8 cellular contexts compared by ENCODE assay signal in the genomic region with DNA sequence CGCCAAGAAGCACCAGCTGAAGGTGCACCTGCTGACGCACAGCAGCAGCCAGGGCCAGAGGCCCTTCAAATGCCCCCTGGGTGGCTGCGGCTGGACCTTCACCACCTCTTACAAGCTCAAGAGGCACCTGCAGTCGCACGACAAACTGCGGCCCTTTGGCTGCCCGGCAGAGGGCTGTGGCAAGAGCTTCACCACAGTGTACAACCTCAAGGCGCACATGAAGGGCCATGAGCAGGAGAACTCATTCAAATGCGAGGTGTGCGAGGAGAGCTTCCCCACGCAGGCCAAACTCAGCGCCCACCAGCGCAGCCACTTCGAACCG. TPM values are rescaled to one million over a fixed set of nuclear protein-coding genes. Genes with fewer than 3 reads are reported as not detected.
DNase-seq lines count a peak whose midpoint lies in the region; ATAC-seq and TF ChIP-seq lines count a peak whose summit lies in the region.
"Not testable (repeated sequence)": the region's sequence is repeated elsewhere in the genome, so short reads cannot be mapped to it uniquely, and the experiment has no call there.

No MANE protein-coding gene starts in this region.

- not testable (repeated sequence) for H3K36me3 ChIP-seq in iPS-20b (ENCODE audit: insufficient read depth, low read depth, low read length); psoas muscle (ENCODE audit: insufficient read depth in 1 of 2, low read depth in 1 of 2)

- peak overlapping the region; percentile 45; the same call in 1 of the 2 replicates for H3K9ac ChIP-seq in iPS-20b (ENCODE audit: low read depth, low read length)

- POLR2A ChIA-PET in AG04449 (lab: Yijun Ruan, JAX) = not testable (repeated sequence)

- peak; percentile 5 for TF ChIP-seq CTCF in AG04449 (IDR thresholded peaks at IDR 0.05; ENCODE audit: insufficient read depth, low read length, missing control alignments)
- TF ChIP-seq CTCF in cardiac fibroblast (IDR thresholded peaks at IDR 0.05; ENCODE audit: low read depth, low read length) = peak; percentile 5
- TF ChIP-seq CTCF in psoas muscle (IDR thresholded peaks at IDR 0.05) = not testable (repeated sequence)

- ATAC-seq in GM18867 (IDR thresholded peaks at IDR 0.05; ENCODE audit: unreplicated experiment) = peak; percentile 43
- ATAC-seq in HG02884 (IDR thresholded peaks at IDR 0.05; ENCODE audit: unreplicated experiment) = peak; percentile 10
- ATAC-seq in psoas muscle = peak in 3 of 4 donors; percentile 65 to 75 (median 67)

- H3K4me3 ChIP-seq in AG04449 (ENCODE audit: low read depth, low read length) (peak overlapping the region; percentile 53), cardiac fibroblast (replicated peaks in 1 of 2; ENCODE audit: low read depth in 2 of 2, low read length in 2 of 2) (peak overlapping the region; percentile 35 to 50), iPS-20b (ENCODE audit: low read length) (peak overlapping the region; percentile 67; the same call in 1 of the 2 replicates), psoas muscle (peak overlapping the region; percentile 72)

- DNase-seq in AG04449 (ENCODE audit: low read depth, low spot score); psoas muscle: not testable (repeated sequence)
- DNase-seq in NCI-H1092 treated with DMSO at 0.1 percent for 48 hours (lab: John Stamatoyannopoulos, UW) = peak; percentile 60
- peak; percentile 23 for DNase-seq in T1000 (lab: John Stamatoyannopoulos, UW)
- peak in 1 of 2 donors; percentile 49 for DNase-seq in cardiac fibroblast (ENCODE audit: low read depth in 2 of 2)

- H3K9me3 ChIP-seq in iPS-20b (ENCODE audit: insufficient read depth, low read depth, low read length); psoas muscle: not testable (repeated sequence)

- not testable (repeated sequence) for H3K27me3 ChIP-seq in iPS-20b (ENCODE audit: insufficient read depth, low read length); psoas muscle (ENCODE audit: insufficient read depth in 3 of 3, low read length in 2 of 3)

- intact Hi-C loops in psoas muscle (cut with DNase I) = loop anchor here in 1 of 2 donors (10.0 kb wide), 1 partner anchor 312 kb away; no protein-coding TSS in a partner anchor

- CTCF ChIA-PET in AG04449 (lab: Yijun Ruan, JAX) = interaction anchor here (0.6 kb wide), 1 partner anchor 19 kb away, joined by 3 read pairs; no protein-coding TSS in a partner anchor

- H3K27ac ChIP-seq in iPS-20b (ENCODE audit: low read length) = not testable (repeated sequence)
- H3K27ac ChIP-seq in psoas muscle = peak overlapping the region; percentile 89

- H3K4me1 ChIP-seq in iPS-20b (ENCODE audit: insufficient read depth, low read length) = not testable (repeated sequence)
- H3K4me1 ChIP-seq in psoas muscle = peaks cover 21% of the 10 kb centered on the region

- 13 to 41% (median 14%) methylated on average over 9 to 14 of the region's 15 CpGs for WGBS in psoas muscle, 3 donors

RNA-seq across cellular contexts. Expression of a gene that starts 1.0 kb away (rescaled TPM):
- total RNA-seq in psoas muscle = 1 to 10 TPM; 4.8 to 8.2 (median 6.2) TPM
- polyA plus RNA-seq in psoas muscle = 1 to 10 TPM; 1.7 to 3.2 (median 2.0) TPM

Comparison
In these comparisons a context has a peak if more than half of its experiments do, and no peak if none do; other contexts are left out.
1. ATAC-seq: peak in every context shown above with its lines; median percentile 67 in psoas muscle; 43 in GM18867; 10 in HG02884.